8 cellular contexts compared by ENCODE assay signal in the genomic region with DNA sequence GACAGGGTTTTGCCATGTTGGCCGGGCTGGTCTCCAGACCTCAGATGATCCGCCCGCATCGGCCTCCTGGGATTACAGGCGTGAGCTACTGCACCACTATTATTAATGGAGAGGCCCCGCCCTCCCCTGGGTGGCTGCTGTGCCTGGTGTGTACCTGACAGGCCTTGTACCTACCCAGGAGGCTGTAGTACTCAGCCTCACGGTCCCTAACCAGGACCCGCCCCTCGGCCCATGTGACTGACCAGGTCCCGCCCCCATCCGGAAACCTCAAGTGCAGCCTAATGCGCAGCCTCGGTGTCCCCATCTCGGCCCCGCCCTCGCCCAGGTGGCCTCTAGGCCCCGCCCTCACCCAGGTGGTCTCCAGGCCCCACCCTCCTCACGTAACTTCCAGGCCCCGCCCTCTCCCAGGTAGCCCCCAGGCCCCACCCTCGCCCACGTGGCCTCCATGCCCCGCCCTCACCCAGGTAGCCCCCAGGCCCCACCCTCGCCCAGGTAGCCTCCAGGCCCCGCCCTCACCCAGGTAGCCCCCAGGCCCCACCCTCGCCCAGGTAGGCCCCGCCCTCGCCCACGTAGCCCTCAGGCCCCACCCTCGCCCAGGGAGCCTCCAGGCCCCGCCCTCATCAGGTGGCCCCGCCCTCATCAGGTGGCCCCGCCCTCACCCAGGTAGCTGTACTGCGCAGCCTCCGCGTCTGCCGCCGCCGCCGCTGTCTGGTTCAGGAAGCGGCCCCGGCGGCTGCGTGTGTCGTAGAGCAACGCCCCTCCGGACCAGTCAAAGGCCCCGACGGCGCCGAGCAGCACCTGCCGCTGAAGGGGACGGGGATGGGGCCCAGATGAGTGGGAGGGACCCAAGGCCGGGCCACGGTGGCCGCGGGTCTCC. TPM values are rescaled to one million over a fixed set of nuclear protein-coding genes. Genes with fewer than 3 reads are reported as not detected.
DNase-seq lines count a peak whose midpoint lies in the region; ATAC-seq and TF ChIP-seq lines count a peak whose summit lies in the region.

No MANE protein-coding gene starts in this region.

- H3K27me3 ChIP-seq in heart left ventricle = peaks cover 0 to 9% (median 0%) of the 10 kb centered on the region in 9 donors

- intact Hi-C loops in heart left ventricle (cut with DNase I) = no loop called here

- peaks cover 0 to 6% (median under 1%) of the 10 kb centered on the region in 12 donors for H3K9me3 ChIP-seq in heart left ventricle

- TF ChIP-seq POLR2A in heart left ventricle (IDR thresholded peaks at IDR 0.05) = no peak

- H3K36me3 ChIP-seq in heart left ventricle = no peaks in the 10 kb centered on the region

- no peak for TF ChIP-seq CTCF in heart left ventricle (IDR thresholded peaks at IDR 0.05)

- H3K4me3 ChIP-seq in heart left ventricle = peak overlapping the region in 2 of 12 donors; percentile 13 to 17
- peak overlapping the region; percentile 20 to 54 (median 29) for H3K4me3 ChIP-seq in skin epidermis

- H3K4me1 ChIP-seq in heart left ventricle = peaks cover 0 to 9% (median 0%) of the 10 kb centered on the region in 12 donors

- DNase-seq in GM03348 (ENCODE audit: low spot score) (peak; percentile 17), NCI-H2107 (lab: John Stamatoyannopoulos, UW) (peak; percentile 95), activated T-cell treated with anti-CD3 and anti-CD28 coated beads for 48 hours (ENCODE audit: low read depth) (peak; percentile 61), heart left ventricle (peak in 1 of 5 donors; percentile 32), GF-D8 (lab: John Stamatoyannopoulos, UW) (no peak)

- 8 to 15% (median 12%) methylated on average over 21 to 56 of the region's 56 CpGs for WGBS in heart left ventricle, 4 donors

- H3K27ac ChIP-seq in heart left ventricle (no peak overlapping the region), skin epidermis (peak overlapping the region in 18 of 21 experiments; percentile 18 to 85 (median 72))

- ATAC-seq in heart left ventricle = peak in 3 of 4 donors; percentile 39 to 64 (median 51)
- ATAC-seq in GM19328 (IDR thresholded peaks at IDR 0.05; ENCODE audit: unreplicated experiment) = no peak
- no peak for ATAC-seq in GM21360 (IDR thresholded peaks at IDR 0.05; ENCODE audit: unreplicated experiment)

RNA-seq across cellular contexts. Expression of gene HASPIN, which starts 31.0 kb away (rescaled TPM):
- total RNA-seq in heart left ventricle = 1 to 10 TPM in 1 of 9 donors, under 1 TPM in 8; 0.15 to 2.1 (median 0.32) TPM
- polyA plus RNA-seq in heart left ventricle = 1 to 10 TPM in 1 of 2 donors, not detected in 1; 1.1 TPM

RNA-seq across cellular contexts. Expression of gene ITGAE, which starts 46.3 kb away (rescaled TPM):
- total RNA-seq in heart left ventricle = 10 to 100 TPM in 8 of 9 donors, 1 to 10 TPM in 1; 7.1 to 17.1 (median 15.3) TPM
- 10 to 100 TPM; 15.3 to 32.9 TPM for polyA plus RNA-seq in heart left ventricle

RNA-seq across cellular contexts. Expression of gene P2RX5, which starts 58.7 kb away (rescaled TPM):
- 10 to 100 TPM in 6 of 9 donors, 1 to 10 TPM in 3; 5.4 to 66.4 (median 14.3) TPM for total RNA-seq in heart left ventricle
- 100 to 1,000 TPM in 1 of 2 donors, 10 to 100 TPM in 1; 13.1 to 108 TPM for polyA plus RNA-seq in heart left ventricle

Comparison
In these comparisons a context has a peak if more than half of its experiments do, and no peak if none do; other contexts are left out.
1. ATAC-seq: peak in heart left ventricle (3 of 4); none in GM19328 (single experiment) and GM21360 (single experiment).
2. H3K27ac ChIP-seq: peak in skin epidermis (18 of 21); none in heart left ventricle (0 of 12).